Comparison of ENCODE assay signal across 8 cellular contexts in the genomic region with DNA sequence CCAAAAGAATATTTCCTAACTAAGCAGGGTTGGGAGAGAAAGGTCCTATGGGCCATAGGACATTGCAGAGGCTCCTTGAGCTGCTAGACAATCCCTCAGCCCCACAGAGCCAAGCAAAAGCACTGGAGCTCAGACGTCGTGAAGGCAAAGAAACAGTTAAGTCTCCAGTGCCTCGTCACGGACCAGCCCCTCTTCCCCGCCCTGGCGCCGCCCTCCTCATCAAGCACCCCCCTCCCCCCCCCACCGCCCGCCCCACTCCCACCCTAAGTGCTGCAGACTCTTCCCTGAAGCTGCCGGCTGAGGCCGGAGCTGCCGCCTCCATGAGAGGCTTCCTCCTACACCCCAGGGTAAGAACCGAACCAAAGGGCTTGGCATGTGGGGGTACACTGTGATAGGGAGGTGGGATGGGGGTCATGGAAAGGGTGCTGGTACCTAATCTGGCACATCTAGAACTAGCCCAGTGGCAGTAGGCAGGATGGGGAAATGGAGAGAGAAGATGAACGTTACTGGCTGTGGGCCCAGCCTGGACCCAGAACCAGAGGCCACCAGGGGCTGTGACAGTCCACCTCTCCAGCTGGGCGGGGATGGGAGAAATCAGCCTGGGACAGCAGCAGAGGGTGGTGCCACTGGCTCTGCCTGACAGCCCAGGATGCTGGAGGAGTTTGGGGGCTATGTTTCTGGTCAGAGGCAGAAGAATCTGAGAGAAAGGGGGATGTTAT. TPM values are rescaled to one million over a fixed set of nuclear protein-coding genes. Genes with fewer than 3 reads are reported as not detected.
A peak's percentile ranks its signal among the peaks of the same experiment; 100 is the strongest.
DNase-seq lines count a peak whose midpoint lies in the region; ATAC-seq and TF ChIP-seq lines count a peak whose summit lies in the region.

A gene (plus strand): TSS at position 255 of the 719 bp plus-strand sequence. CDS start 3,866 bp downstream, outside the sequence.

- DNase-seq in AG09309 (ENCODE audit: low read depth) (no peak), left ventricle myocardium superior (peak; percentile 71), pons (ENCODE audit: low spot score) (peak; percentile 72), NCI-H774 (lab: John Stamatoyannopoulos, UW) (no peak)
- no peak for DNase-seq in activated naive CD8-positive, alpha-beta T cell treated with anti-CD3 and anti-CD28 coated beads, Interleukin-2, amount 10 ng/mL, durations not matched to agents 7 days and 5 days

- POLR2A ChIA-PET in activated naive CD8-positive, alpha-beta T cell treated with anti-CD3 and anti-CD28 coated beads, Interleukin-2, amount 10 ng/mL, durations not matched to agents 7 days and 5 days (lab: Charles Lee): no interaction called here

- peak within 1 kb of the TSS; percentile 91 for H3K4me3 ChIP-seq in AG09309 (ENCODE audit: control insufficient read depth, low read depth, low read length)
- peak within 1 kb of the TSS; percentile 69 for H3K4me3 ChIP-seq in HUES6 (ENCODE audit: low read depth, low read length)

- TF ChIP-seq CTCF in AG09309 (IDR thresholded peaks at IDR 0.05; ENCODE audit: control insufficient read depth, insufficient read depth, low read depth, low read length, missing control alignments): no peak

- no peak within 1 kb of the TSS for H3K27ac ChIP-seq in HUES6 (ENCODE audit: low read depth, low read length)

- H3K9ac ChIP-seq in HUES6 (ENCODE audit: low read length): no peak within 1 kb of the TSS

- no peaks in the 10 kb centered on the region for H3K9me3 Mint-ChIP-seq in activated naive CD8-positive, alpha-beta T cell treated with anti-CD3 and anti-CD28 coated beads, Interleukin-2, amount 10 ng/mL, durations not matched to agents 7 days and 5 days

- ATAC-seq in activated naive CD8-positive, alpha-beta T cell treated with anti-CD3 and anti-CD28 coated beads, Interleukin-2, amount 10 ng/mL, durations not matched to agents 7 days and 5 days (ENCODE audit: low read depth): no peak
- ATAC-seq in left ventricle myocardium superior (peak; percentile 66), HG03139 (IDR thresholded peaks at IDR 0.05; ENCODE audit: unreplicated experiment) (no peak), HG02852 (IDR thresholded peaks at IDR 0.05; ENCODE audit: unreplicated experiment) (no peak)

- H3K27me3 ChIP-seq in HUES6 (ENCODE audit: control insufficient read depth, insufficient read depth, low read length): peaks cover 72% of the 10 kb centered on the region

- no peaks in the 10 kb centered on the region for H3K9me3 ChIP-seq in HUES6 (ENCODE audit: control insufficient read depth, insufficient read depth, low read depth, low read length)

- H3K36me3 ChIP-seq in HUES6 (ENCODE audit: control insufficient read depth, insufficient read depth, low read length): no peaks in the 10 kb centered on the region

- peak within 1 kb of the TSS; percentile 65 for H3K4me3 Mint-ChIP-seq in activated naive CD8-positive, alpha-beta T cell treated with anti-CD3 and anti-CD28 coated beads, Interleukin-2, amount 10 ng/mL, durations not matched to agents 7 days and 5 days

- H3K4me1 Mint-ChIP-seq in activated naive CD8-positive, alpha-beta T cell treated with anti-CD3 and anti-CD28 coated beads, Interleukin-2, amount 10 ng/mL, durations not matched to agents 7 days and 5 days: peaks cover 40% of the 10 kb centered on the region

- peaks cover under 1% of the 10 kb centered on the region for H3K36me3 Mint-ChIP-seq in activated naive CD8-positive, alpha-beta T cell treated with anti-CD3 and anti-CD28 coated beads, Interleukin-2, amount 10 ng/mL, durations not matched to agents 7 days and 5 days

- H3K27ac Mint-ChIP-seq in activated naive CD8-positive, alpha-beta T cell treated with anti-CD3 and anti-CD28 coated beads, Interleukin-2, amount 10 ng/mL, durations not matched to agents 7 days and 5 days: no peak within 1 kb of the TSS

- intact Hi-C loops in left ventricle myocardium superior (cut with micrococcal nuclease): no loop called here

- peaks cover 33% of the 10 kb centered on the region for H3K4me1 ChIP-seq in HUES6 (ENCODE audit: control insufficient read depth, insufficient read depth, low read length)

- H3K27me3 Mint-ChIP-seq in activated naive CD8-positive, alpha-beta T cell treated with anti-CD3 and anti-CD28 coated beads, Interleukin-2, amount 10 ng/mL, durations not matched to agents 7 days and 5 days: peaks cover 24% of the 10 kb centered on the region

RNA-seq across cellular contexts. Expression of the gene that starts here (rescaled TPM):
- total RNA-seq in activated naive CD8-positive, alpha-beta T cell treated with anti-CD3 and anti-CD28 coated beads, Interleukin-2, amount 10 ng/mL, durations not matched to agents 7 days and 5 days: 1 to 10 TPM; 3.4 to 3.5 TPM
- total RNA-seq in left ventricle myocardium superior: 13.0 TPM

Comparison
In these comparisons a context has a peak if more than half of its experiments do, and no peak if none do; other contexts are left out.
1. DNase-seq: peak in left ventricle myocardium superior (single experiment) and pons (single experiment); none in AG09309 (single experiment), activated naive CD8-positive, alpha-beta T cell treated with anti-CD3 and anti-CD28 coated beads, Interleukin-2, amount 10 ng/mL, durations not matched to agents 7 days and 5 days (single experiment) and NCI-H774 (single experiment).